ENCODE assay signal across 1 cellular context in genomic region chr19:49018388-49019241, GRCh38.
A peak's percentile ranks its signal among the peaks of the same experiment; 100 is the strongest.
TF ChIP-seq lines count a peak whose summit lies in the region.

No MANE protein-coding gene starts in this region.

TF ChIP-seq in K562, 482 proteins besides CTCF, POLR2A, EP300 and RAD21:
- TF ChIP-seq NFIC (IDR thresholded peaks at IDR 0.05) (peak; percentile 81), MGA (IDR thresholded peaks at IDR 0.05) (peak; percentile 40; the same call in 1 of the 2 replicates), E2F6 (IDR thresholded peaks at IDR 0.05; ENCODE audit: borderline replicate concordance in 1 of 2, extremely low read depth in 1 of 2, insufficient read depth in 1 of 2, insufficient read length in 1 of 2, low read depth in 1 of 2, low read length in 1 of 2, poor library complexity in 1 of 2, severe bottlenecking in 1 of 2) (peak in 1 of 2 experiments; percentile 10), ZNF263 (CRISPR knock-in tag; IDR thresholded peaks at IDR 0.05; ENCODE audit: borderline replicate concordance) (0 out of 2 replicates have a peak, but pooled peaks have one; percentile 5), EGR1 (conservative IDR thresholded peaks at IDR 0.05) (peak; percentile 63), GABPB1 (CRISPR knock-in tag; IDR thresholded peaks at IDR 0.05) (peak; percentile 12; the same call in 1 of the 2 replicates)
